ENCODE assay signal across 18 cellular contexts in genomic region chr9:117916291-117916690, GRCh38.
A peak's percentile ranks its signal among the peaks of the same experiment; 100 is the strongest.
DNase-seq lines count a peak whose midpoint lies in the region; ATAC-seq and TF ChIP-seq lines count a peak whose summit lies in the region.
"Had no signal": no experiment of that assay in that cellular context is flagged by ENCODE, and none has a peak within 500 bp of the region (broad histone marks: within the 10 kb centered on the region; RNA-seq: fewer than 3 reads in every experiment).

No MANE protein-coding gene starts in this region.

- H3K79me2 ChIP-seq in neural progenitor cell (ENCODE audit: low read depth): no peaks in the 10 kb centered on the region

- no peak overlapping the region for H3K4me3 ChIP-seq in choroid plexus epithelial cell (ENCODE audit: low read depth, low read length)
- H3K4me3 ChIP-seq in neural progenitor cell: no peak overlapping the region

- no peaks in the 10 kb centered on the region for H3F3A ChIP-seq in neural progenitor cell (ENCODE audit: low read depth)

- no peak overlapping the region for H3K27ac ChIP-seq in neural progenitor cell

- peaks cover 9% of the 10 kb centered on the region for H3K9me3 ChIP-seq in neural progenitor cell (ENCODE audit: low read depth)

- H3K4me1 Mint-ChIP-seq in neural progenitor cell: no peaks in the 10 kb centered on the region

- H3K9ac ChIP-seq in neural progenitor cell: no peak overlapping the region

- H3K9me3 Mint-ChIP-seq in neural progenitor cell: peaks cover 8% of the 10 kb centered on the region

- no peak overlapping the region for H2AFZ ChIP-seq in neural progenitor cell (replicated peaks)

- ATAC-seq in GM18867 (IDR thresholded peaks at IDR 0.05; ENCODE audit: unreplicated experiment): peak; percentile 65
- peak; percentile 56 for ATAC-seq in HG03565 (IDR thresholded peaks at IDR 0.05; ENCODE audit: unreplicated experiment)
- ATAC-seq in GM19351 (IDR thresholded peaks at IDR 0.05; ENCODE audit: unreplicated experiment): no peak
- ATAC-seq: Right ventricle myocardium inferior had no signal

- H3K4me3 Mint-ChIP-seq in neural progenitor cell: no peak overlapping the region

- no peaks in the 10 kb centered on the region for H3K27me3 ChIP-seq in neural progenitor cell

- no peak overlapping the region for H3K27ac Mint-ChIP-seq in neural progenitor cell

- DNase-seq in DMS 273 (lab: John Stamatoyannopoulos, UW; ENCODE audit: unreplicated experiment) (peak; percentile 49), choroid plexus epithelial cell (ENCODE audit: low read depth) (peak; percentile 13), 8988T (no peak), GM10266 (ENCODE audit: extremely low spot score) (no peak), neural progenitor cell (ENCODE audit: low spot score) (no peak)
- DNase-seq: ACHN; C1 segment of cervical spinal cord; GDM1; GOT3; IMR-90; NCI-H1105; NCI-H2081; NCI-H748 treated with DMSO at 0.1 percent for 48 hours; NK-92 treated with Interleukin-12 subunit alpha and Interleukin-12 subunit beta, amount 100 ng/mL, for 24 hours had no signal

- H3K27me3 Mint-ChIP-seq in neural progenitor cell (ENCODE audit: insufficient read depth, low read depth): no peaks in the 10 kb centered on the region

- no peak for TF ChIP-seq CTCF in choroid plexus epithelial cell (conservative IDR thresholded peaks at IDR 0.05; ENCODE audit: low read depth, low read length)
- TF ChIP-seq CTCF in GM10266 (IDR thresholded peaks at IDR 0.05; ENCODE audit: control insufficient read depth, insufficient read depth, low read depth, missing control alignments): no peak
- no peak for TF ChIP-seq CTCF in neural progenitor cell (IDR thresholded peaks at IDR 0.05)

- no peaks in the 10 kb centered on the region for H4K20me1 ChIP-seq in neural progenitor cell (ENCODE audit: low read depth)

- H3K36me3 Mint-ChIP-seq in neural progenitor cell: no peaks in the 10 kb centered on the region

- H3K36me3 ChIP-seq in neural progenitor cell: no peaks in the 10 kb centered on the region

- H3K4me1 ChIP-seq in neural progenitor cell: no peaks in the 10 kb centered on the region

- H3K4me2 ChIP-seq in neural progenitor cell: no peak overlapping the region

Comparison
In these comparisons a context has a peak if more than half of its experiments do, and no peak if none do; other contexts are left out.
1. DNase-seq: peak in DMS 273 (single experiment) and choroid plexus epithelial cell (single experiment); none in 8988T (single experiment), GM10266 (single experiment) and neural progenitor cell (single experiment).